1 cellular context compared by ENCODE assay signal in the genomic region with DNA sequence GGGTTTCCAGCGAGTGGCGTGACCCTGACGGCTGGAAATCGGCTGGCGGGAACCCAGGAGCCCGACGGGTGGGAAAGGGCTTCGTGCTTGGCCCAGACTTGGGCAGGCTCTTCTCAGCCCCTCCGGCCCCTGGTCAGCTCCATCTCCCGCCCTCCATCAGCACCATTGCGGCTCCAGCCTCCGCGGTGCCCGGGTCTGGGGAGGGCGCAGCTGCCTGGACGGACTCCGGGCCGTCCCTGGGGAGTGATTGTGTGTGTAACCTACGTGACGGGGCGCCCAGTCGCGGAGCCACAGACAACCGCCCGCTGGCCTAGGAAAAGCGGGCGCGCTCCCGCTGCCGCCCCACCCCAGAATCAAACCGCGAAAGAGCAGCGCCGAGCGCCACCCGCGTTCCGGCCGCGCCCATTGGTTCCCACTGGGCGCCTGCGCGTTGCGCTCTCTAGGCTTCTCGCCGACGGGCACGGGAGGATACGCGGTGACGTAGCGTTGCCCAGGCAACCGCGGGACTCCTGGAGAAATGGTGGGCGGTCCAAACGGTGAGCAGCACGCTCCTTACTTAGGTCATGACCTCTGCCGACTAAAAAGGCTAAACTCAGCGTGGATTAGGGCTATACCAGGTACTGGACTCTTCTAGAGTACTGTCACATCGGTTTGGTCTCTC.
A peak's percentile ranks its signal among the peaks of the same experiment; 100 is the strongest.
TF ChIP-seq lines count a peak whose summit lies in the region.

Gene CFAP20DC (minus strand): TSS at position 355 of the 661 bp plus-strand sequence. CDS start 394 bp downstream, outside the sequence.

TF ChIP-seq in K562, 482 proteins besides CTCF, POLR2A, EP300 and RAD21 (continued from another document and continues in another):
- TF ChIP-seq MEF2A (IDR thresholded peaks at IDR 0.05; ENCODE audit: control insufficient read depth, low read depth, low read length) (no peak), ZNF124 (CRISPR knock-in tag; IDR thresholded peaks at IDR 0.05) (no peak), GATA2 (CRISPR knock-in tag; IDR thresholded peaks at IDR 0.05) (no peak), ZNF699 (CRISPR knock-in tag; IDR thresholded peaks at IDR 0.05; ENCODE audit: insufficient replicate concordance) (no peak), NFIC (IDR thresholded peaks at IDR 0.05) (peak; percentile 17; the same call in 1 of the 2 replicates), U2AF1 (optimal IDR thresholded peaks at IDR 0.05; ENCODE audit: low read depth, low read length) (no peak), ZC3H4 (CRISPR knock-in tag; IDR thresholded peaks at IDR 0.05; ENCODE audit: borderline replicate concordance) (no peak), CREB1 (IDR thresholded peaks at IDR 0.05) (no peak), CREB1 (CRISPR knock-in tag; IDR thresholded peaks at IDR 0.05) (peak; percentile 35; the same call in 1 of the 2 replicates), ZFP36 (IDR thresholded peaks at IDR 0.05; ENCODE audit: low read depth, low read length, partially characterized antibody) (no peak), NBN (IDR thresholded peaks at IDR 0.05; ENCODE audit: low read depth) (no peak), SFPQ (IDR thresholded peaks at IDR 0.05; ENCODE audit: low read depth, low read length) (no peak), YY1 (IDR thresholded peaks at IDR 0.05; ENCODE audit: borderline replicate concordance in 1 of 3, control insufficient read depth in 1 of 3, extremely low read depth in 1 of 3, insufficient read depth in 3 of 3, insufficient read length in 1 of 3, insufficient replicate concordance in 2 of 3, low read depth in 1 of 3, low read length in 2 of 3) (no peak), ASH1L (IDR thresholded peaks at IDR 0.05; ENCODE audit: borderline replicate concordance, low read depth, partially characterized antibody) (no peak), EP400 (IDR thresholded peaks at IDR 0.05) (no peak), ZHX1 (conservative IDR thresholded peaks at IDR 0.05; ENCODE audit: low read length) (no peak), TCF3 (CRISPR knock-in tag; IDR thresholded peaks at IDR 0.05) (no peak), FUS (optimal IDR thresholded peaks at IDR 0.05; ENCODE audit: low read depth, low read length) (no peak), TCF7L2 (IDR thresholded peaks at IDR 0.05; ENCODE audit: low read depth, low read length) (no peak), TBP (optimal IDR thresholded peaks at IDR 0.05; ENCODE audit: low read depth, low read length) (peak; percentile 54), GTF2F1 (IDR thresholded peaks at IDR 0.05; ENCODE audit: low read depth, low read length) (no peak), FOXM1 (IDR thresholded peaks at IDR 0.05; ENCODE audit: low read depth) (no peak), FOXM1 (CRISPR knock-in tag; IDR thresholded peaks at IDR 0.05; ENCODE audit: low read depth) (no peak), GABPB2 (CRISPR knock-in tag; conservative IDR thresholded peaks at IDR 0.05) (no peak), BRD4 (IDR thresholded peaks at IDR 0.05) (no peak), TRIM28 (IDR thresholded peaks at IDR 0.05) (no peak)
- TF ChIP-seq, protein P1, sequence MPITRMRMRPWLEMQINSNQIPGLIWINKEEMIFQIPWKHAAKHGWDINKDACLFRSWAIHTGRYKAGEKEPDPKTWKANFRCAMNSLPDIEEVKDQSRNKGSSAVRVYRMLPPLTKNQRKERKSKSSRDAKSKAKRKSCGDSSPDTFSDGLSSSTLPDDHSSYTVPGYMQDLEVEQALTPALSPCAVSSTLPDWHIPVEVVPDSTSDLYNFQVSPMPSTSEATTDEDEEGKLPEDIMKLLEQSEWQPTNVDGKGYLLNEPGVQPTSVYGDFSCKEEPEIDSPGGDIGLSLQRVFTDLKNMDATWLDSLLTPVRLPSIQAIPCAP (CRISPR knock-in tag; IDR thresholded peaks at IDR 0.05; ENCODE audit: borderline replicate concordance), result no peak
- TF ChIP-seq, protein P2, sequence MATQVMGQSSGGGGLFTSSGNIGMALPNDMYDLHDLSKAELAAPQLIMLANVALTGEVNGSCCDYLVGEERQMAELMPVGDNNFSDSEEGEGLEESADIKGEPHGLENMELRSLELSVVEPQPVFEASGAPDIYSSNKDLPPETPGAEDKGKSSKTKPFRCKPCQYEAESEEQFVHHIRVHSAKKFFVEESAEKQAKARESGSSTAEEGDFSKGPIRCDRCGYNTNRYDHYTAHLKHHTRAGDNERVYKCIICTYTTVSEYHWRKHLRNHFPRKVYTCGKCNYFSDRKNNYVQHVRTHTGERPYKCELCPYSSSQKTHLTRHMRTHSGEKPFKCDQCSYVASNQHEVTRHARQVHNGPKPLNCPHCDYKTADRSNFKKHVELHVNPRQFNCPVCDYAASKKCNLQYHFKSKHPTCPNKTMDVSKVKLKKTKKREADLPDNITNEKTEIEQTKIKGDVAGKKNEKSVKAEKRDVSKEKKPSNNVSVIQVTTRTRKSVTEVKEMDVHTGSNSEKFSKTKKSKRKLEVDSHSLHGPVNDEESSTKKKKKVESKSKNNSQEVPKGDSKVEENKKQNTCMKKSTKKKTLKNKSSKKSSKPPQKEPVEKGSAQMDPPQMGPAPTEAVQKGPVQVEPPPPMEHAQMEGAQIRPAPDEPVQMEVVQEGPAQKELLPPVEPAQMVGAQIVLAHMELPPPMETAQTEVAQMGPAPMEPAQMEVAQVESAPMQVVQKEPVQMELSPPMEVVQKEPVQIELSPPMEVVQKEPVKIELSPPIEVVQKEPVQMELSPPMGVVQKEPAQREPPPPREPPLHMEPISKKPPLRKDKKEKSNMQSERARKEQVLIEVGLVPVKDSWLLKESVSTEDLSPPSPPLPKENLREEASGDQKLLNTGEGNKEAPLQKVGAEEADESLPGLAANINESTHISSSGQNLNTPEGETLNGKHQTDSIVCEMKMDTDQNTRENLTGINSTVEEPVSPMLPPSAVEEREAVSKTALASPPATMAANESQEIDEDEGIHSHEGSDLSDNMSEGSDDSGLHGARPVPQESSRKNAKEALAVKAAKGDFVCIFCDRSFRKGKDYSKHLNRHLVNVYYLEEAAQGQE (CRISPR knock-in tag; IDR thresholded peaks at IDR 0.05; ENCODE audit: low read depth), result no peak
- TF ChIP-seq, protein P3, sequence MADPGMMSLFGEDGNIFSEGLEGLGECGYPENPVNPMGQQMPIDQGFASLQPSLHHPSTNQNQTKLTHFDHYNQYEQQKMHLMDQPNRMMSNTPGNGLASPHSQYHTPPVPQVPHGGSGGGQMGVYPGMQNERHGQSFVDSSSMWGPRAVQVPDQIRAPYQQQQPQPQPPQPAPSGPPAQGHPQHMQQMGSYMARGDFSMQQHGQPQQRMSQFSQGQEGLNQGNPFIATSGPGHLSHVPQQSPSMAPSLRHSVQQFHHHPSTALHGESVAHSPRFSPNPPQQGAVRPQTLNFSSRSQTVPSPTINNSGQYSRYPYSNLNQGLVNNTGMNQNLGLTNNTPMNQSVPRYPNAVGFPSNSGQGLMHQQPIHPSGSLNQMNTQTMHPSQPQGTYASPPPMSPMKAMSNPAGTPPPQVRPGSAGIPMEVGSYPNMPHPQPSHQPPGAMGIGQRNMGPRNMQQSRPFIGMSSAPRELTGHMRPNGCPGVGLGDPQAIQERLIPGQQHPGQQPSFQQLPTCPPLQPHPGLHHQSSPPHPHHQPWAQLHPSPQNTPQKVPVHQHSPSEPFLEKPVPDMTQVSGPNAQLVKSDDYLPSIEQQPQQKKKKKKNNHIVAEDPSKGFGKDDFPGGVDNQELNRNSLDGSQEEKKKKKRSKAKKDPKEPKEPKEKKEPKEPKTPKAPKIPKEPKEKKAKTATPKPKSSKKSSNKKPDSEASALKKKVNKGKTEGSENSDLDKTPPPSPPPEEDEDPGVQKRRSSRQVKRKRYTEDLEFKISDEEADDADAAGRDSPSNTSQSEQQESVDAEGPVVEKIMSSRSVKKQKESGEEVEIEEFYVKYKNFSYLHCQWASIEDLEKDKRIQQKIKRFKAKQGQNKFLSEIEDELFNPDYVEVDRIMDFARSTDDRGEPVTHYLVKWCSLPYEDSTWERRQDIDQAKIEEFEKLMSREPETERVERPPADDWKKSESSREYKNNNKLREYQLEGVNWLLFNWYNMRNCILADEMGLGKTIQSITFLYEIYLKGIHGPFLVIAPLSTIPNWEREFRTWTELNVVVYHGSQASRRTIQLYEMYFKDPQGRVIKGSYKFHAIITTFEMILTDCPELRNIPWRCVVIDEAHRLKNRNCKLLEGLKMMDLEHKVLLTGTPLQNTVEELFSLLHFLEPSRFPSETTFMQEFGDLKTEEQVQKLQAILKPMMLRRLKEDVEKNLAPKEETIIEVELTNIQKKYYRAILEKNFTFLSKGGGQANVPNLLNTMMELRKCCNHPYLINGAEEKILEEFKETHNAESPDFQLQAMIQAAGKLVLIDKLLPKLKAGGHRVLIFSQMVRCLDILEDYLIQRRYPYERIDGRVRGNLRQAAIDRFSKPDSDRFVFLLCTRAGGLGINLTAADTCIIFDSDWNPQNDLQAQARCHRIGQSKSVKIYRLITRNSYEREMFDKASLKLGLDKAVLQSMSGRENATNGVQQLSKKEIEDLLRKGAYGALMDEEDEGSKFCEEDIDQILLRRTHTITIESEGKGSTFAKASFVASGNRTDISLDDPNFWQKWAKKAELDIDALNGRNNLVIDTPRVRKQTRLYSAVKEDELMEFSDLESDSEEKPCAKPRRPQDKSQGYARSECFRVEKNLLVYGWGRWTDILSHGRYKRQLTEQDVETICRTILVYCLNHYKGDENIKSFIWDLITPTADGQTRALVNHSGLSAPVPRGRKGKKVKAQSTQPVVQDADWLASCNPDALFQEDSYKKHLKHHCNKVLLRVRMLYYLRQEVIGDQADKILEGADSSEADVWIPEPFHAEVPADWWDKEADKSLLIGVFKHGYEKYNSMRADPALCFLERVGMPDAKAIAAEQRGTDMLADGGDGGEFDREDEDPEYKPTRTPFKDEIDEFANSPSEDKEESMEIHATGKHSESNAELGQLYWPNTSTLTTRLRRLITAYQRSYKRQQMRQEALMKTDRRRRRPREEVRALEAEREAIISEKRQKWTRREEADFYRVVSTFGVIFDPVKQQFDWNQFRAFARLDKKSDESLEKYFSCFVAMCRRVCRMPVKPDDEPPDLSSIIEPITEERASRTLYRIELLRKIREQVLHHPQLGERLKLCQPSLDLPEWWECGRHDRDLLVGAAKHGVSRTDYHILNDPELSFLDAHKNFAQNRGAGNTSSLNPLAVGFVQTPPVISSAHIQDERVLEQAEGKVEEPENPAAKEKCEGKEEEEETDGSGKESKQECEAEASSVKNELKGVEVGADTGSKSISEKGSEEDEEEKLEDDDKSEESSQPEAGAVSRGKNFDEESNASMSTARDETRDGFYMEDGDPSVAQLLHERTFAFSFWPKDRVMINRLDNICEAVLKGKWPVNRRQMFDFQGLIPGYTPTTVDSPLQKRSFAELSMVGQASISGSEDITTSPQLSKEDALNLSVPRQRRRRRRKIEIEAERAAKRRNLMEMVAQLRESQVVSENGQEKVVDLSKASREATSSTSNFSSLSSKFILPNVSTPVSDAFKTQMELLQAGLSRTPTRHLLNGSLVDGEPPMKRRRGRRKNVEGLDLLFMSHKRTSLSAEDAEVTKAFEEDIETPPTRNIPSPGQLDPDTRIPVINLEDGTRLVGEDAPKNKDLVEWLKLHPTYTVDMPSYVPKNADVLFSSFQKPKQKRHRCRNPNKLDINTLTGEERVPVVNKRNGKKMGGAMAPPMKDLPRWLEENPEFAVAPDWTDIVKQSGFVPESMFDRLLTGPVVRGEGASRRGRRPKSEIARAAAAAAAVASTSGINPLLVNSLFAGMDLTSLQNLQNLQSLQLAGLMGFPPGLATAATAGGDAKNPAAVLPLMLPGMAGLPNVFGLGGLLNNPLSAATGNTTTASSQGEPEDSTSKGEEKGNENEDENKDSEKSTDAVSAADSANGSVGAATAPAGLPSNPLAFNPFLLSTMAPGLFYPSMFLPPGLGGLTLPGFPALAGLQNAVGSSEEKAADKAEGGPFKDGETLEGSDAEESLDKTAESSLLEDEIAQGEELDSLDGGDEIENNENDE (IDR thresholded peaks at IDR 0.05; ENCODE audit: low read depth, low read length), result no peak
- TF ChIP-seq, protein P4, sequence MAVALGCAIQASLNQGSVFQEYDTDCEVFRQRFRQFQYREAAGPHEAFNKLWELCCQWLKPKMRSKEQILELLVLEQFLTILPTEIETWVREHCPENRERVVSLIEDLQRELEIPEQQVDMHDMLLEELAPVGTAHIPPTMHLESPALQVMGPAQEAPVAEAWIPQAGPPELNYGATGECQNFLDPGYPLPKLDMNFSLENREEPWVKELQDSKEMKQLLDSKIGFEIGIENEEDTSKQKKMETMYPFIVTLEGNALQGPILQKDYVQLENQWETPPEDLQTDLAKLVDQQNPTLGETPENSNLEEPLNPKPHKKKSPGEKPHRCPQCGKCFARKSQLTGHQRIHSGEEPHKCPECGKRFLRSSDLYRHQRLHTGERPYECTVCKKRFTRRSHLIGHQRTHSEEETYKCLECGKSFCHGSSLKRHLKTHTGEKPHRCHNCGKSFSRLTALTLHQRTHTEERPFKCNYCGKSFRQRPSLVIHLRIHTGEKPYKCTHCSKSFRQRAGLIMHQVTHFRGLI (CRISPR knock-in tag; IDR thresholded peaks at IDR 0.05), result no peak
